In the genomic region with DNA sequence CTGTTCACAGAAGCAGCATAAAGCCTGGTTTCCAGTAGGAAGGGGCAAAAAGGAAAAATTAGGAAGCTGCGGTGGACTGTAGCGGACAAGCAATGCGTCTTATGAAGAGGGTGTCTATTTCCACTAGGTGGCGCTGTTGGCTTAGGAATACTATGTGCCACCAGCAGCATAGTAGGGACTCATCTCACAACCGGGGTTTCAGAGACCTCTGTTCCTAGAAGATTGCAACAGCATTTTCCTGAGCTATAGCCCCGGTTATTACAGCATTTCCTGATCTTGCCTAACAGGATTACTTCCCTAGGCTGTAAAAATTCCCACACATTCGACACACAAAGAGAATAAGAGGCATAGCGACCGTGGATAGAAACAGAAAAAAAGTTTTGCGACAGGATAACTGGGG, we compare ENCODE assay signal across 9 cellular contexts.
DNase-seq lines count a peak whose midpoint lies in the region; ATAC-seq lines count a peak whose summit lies in the region.
"Had no signal": no experiment of that assay in that cellular context is flagged by ENCODE, and none has a peak within 500 bp of the region (broad histone marks: within the 10 kb centered on the region; RNA-seq: fewer than 3 reads in every experiment).

No MANE protein-coding gene starts in this region.

- no CpG with 5 or more reads among the region's 10 CpGs for WGBS in trophoblast cell (ENCODE audit: extremely low coverage, insufficient coverage, insufficient read length)

- no peak overlapping the region for H2BK12ac ChIP-seq in trophoblast cell (ENCODE audit: low read length)

- H3K4me1 ChIP-seq in trophoblast cell (ENCODE audit: control insufficient read depth in 1 of 2, insufficient read depth in 2 of 2, low read length in 2 of 2): no peaks in the 10 kb centered on the region

- no peak overlapping the region for H3K9ac ChIP-seq in trophoblast cell (ENCODE audit: low read length)

- no peaks in the 10 kb centered on the region for H3K27me3 ChIP-seq in trophoblast cell (ENCODE audit: insufficient read depth, low read length)

- H4K12ac ChIP-seq in trophoblast cell (ENCODE audit: low read depth, low read length): no peak overlapping the region

- DNase-seq in activated CD8-positive, alpha-beta memory T cell treated with anti-CD3 and anti-CD28 coated beads, Interleukin-2, amount 50 U/mL, for 48 hours: peak; percentile 52
- no peak for DNase-seq in activated CD8-positive, alpha-beta memory T cell treated with anti-CD3 and anti-CD28 coated beads, Interleukin-2, amount 10 ng/mL, durations not matched to agents 7 days and 5 days
- DNase-seq in NCI-H226 (peak; percentile 7), ecto neural progenitor cell (ENCODE audit: low spot score) (peak; percentile 53), trophoblast cell (peak; percentile 59 to 86)
- DNase-seq: activated naive CD8-positive, alpha-beta T cell treated with anti-CD3 and anti-CD28 coated beads, Interleukin-2, amount 10 ng/mL, durations not matched to agents 7 days and 5 days had no signal

- no peak overlapping the region for H2AFZ ChIP-seq in trophoblast cell (ENCODE audit: insufficient read depth, low read length, poor library complexity)

- H3K18ac ChIP-seq in trophoblast cell (ENCODE audit: low read length): no peak overlapping the region

- no peaks in the 10 kb centered on the region for H3K79me1 ChIP-seq in trophoblast cell (ENCODE audit: low read length)

- peaks cover 5% of the 10 kb centered on the region for H3K9me3 ChIP-seq in trophoblast cell (ENCODE audit: insufficient read depth, low read depth, low read length)

- peaks cover 22% of the 10 kb centered on the region for H3K9me3 Mint-ChIP-seq in activated CD8-positive, alpha-beta memory T cell treated with anti-CD3 and anti-CD28 coated beads, Interleukin-2, amount 10 ng/mL, durations not matched to agents 7 days and 5 days (ENCODE audit: low read depth)

- H3K4me2 ChIP-seq in trophoblast cell (ENCODE audit: low read length): no peak overlapping the region

- CTCF ChIA-PET in activated CD8-positive, alpha-beta memory T cell treated with anti-CD3 and anti-CD28 coated beads, Interleukin-2, amount 10 ng/mL, durations not matched to agents 7 days and 5 days (lab: Charles Lee): no interaction called here

- H3K27ac ChIP-seq in trophoblast cell (ENCODE audit: low read depth, low read length): no peak overlapping the region

- H2AK5ac ChIP-seq in trophoblast cell (ENCODE audit: low read length): no peak overlapping the region

- no peak overlapping the region for H2BK120ac ChIP-seq in trophoblast cell (ENCODE audit: insufficient read depth, low read length, poor library complexity)

- ATAC-seq in activated CD8-positive, alpha-beta memory T cell treated with anti-CD3 and anti-CD28 coated beads, Interleukin-2, amount 10 ng/mL, durations not matched to agents 7 days and 5 days: no peak
- ATAC-seq in GM18520 (IDR thresholded peaks at IDR 0.05; ENCODE audit: unreplicated experiment): no peak
- no peak for ATAC-seq in HG02981 (IDR thresholded peaks at IDR 0.05; ENCODE audit: unreplicated experiment)
- no peak for ATAC-seq in GM21526 (IDR thresholded peaks at IDR 0.05; ENCODE audit: low FRiP score, unreplicated experiment)

- H3K4me3 ChIP-seq in trophoblast cell (ENCODE audit: low read depth, low read length): no peak overlapping the region

- no peaks in the 10 kb centered on the region for H3K79me2 ChIP-seq in trophoblast cell (ENCODE audit: control insufficient read depth, insufficient read depth, low read length, poor library complexity)

- no peak overlapping the region for H3K27ac Mint-ChIP-seq in activated CD8-positive, alpha-beta memory T cell treated with anti-CD3 and anti-CD28 coated beads, Interleukin-2, amount 10 ng/mL, durations not matched to agents 7 days and 5 days
- H3K27ac Mint-ChIP-seq: activated naive CD8-positive, alpha-beta T cell treated with anti-CD3 and anti-CD28 coated beads, Interleukin-2, amount 10 ng/mL, durations not matched to agents 7 days and 5 days had no signal

- H4K91ac ChIP-seq in trophoblast cell (ENCODE audit: low read depth, low read length): no peak overlapping the region

- no peak overlapping the region for H3K4me3 Mint-ChIP-seq in activated CD8-positive, alpha-beta memory T cell treated with anti-CD3 and anti-CD28 coated beads, Interleukin-2, amount 10 ng/mL, durations not matched to agents 7 days and 5 days
- H3K4me3 Mint-ChIP-seq: activated naive CD8-positive, alpha-beta T cell treated with anti-CD3 and anti-CD28 coated beads, Interleukin-2, amount 10 ng/mL, durations not matched to agents 7 days and 5 days had no signal

- no peaks in the 10 kb centered on the region for H3K36me3 ChIP-seq in trophoblast cell (ENCODE audit: control insufficient read depth in 1 of 2, insufficient read depth in 2 of 2, low read length in 2 of 2)

- no peak overlapping the region for H2BK5ac ChIP-seq in trophoblast cell (ENCODE audit: low read depth, low read length, poor library complexity)

- H3K4ac ChIP-seq in trophoblast cell (ENCODE audit: low read depth, low read length): no peak overlapping the region

- H3K14ac ChIP-seq in trophoblast cell (ENCODE audit: low read length): no peak overlapping the region

- no peaks in the 10 kb centered on the region for H3K36me3 Mint-ChIP-seq in activated CD8-positive, alpha-beta memory T cell treated with anti-CD3 and anti-CD28 coated beads, Interleukin-2, amount 10 ng/mL, durations not matched to agents 7 days and 5 days
- H3K36me3 Mint-ChIP-seq: activated naive CD8-positive, alpha-beta T cell treated with anti-CD3 and anti-CD28 coated beads, Interleukin-2, amount 10 ng/mL, durations not matched to agents 7 days and 5 days had no signal

- H3K4me1 Mint-ChIP-seq in activated CD8-positive, alpha-beta memory T cell treated with anti-CD3 and anti-CD28 coated beads, Interleukin-2, amount 10 ng/mL, durations not matched to agents 7 days and 5 days: no peaks in the 10 kb centered on the region
- H3K4me1 Mint-ChIP-seq: activated naive CD8-positive, alpha-beta T cell treated with anti-CD3 and anti-CD28 coated beads, Interleukin-2, amount 10 ng/mL, durations not matched to agents 7 days and 5 days had no signal

- H3K23ac ChIP-seq in trophoblast cell (ENCODE audit: low read length): no peak overlapping the region

- H4K8ac ChIP-seq in trophoblast cell (ENCODE audit: low read depth, low read length): no peak overlapping the region

- no peaks in the 10 kb centered on the region for H3K27me3 Mint-ChIP-seq in activated CD8-positive, alpha-beta memory T cell treated with anti-CD3 and anti-CD28 coated beads, Interleukin-2, amount 10 ng/mL, durations not matched to agents 7 days and 5 days
- H3K27me3 Mint-ChIP-seq: activated naive CD8-positive, alpha-beta T cell treated with anti-CD3 and anti-CD28 coated beads, Interleukin-2, amount 10 ng/mL, durations not matched to agents 7 days and 5 days had no signal
